ENCODE assay signal across 9 cellular contexts in the genomic region with DNA sequence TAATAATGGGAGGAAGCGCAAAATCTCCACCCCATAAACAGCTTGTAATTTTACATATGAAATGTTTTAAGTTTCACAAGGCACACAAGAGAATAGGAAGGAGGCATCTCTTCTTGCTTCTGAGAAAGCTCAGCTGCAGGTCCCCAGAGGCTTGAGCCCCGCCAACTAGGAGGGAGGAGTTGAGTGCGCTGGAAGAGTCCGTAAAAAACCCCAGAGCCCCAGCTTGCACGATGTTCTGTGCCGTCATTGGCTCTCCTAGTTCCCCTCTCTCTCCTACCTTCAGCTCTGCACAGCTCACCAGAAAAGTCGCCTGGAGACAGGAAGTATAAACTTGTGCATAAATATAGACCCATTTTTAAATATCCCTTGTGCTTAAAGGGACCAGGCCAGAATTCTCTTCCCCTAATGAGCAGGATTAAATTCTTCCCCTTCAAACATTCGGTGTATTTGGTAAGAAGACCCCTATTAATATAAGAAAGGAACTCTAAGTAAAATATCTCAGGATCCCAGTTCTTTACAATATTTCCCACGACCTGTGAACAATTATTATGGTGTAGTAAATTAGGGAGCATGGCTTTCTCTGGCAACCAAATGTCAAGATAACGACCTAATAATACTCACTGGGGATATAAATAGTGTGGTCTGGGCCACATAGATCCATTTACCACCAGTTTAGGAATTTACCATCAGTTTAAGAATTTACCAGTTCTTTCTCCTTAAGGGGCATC. TPM values are rescaled to one million over a fixed set of nuclear protein-coding genes. Genes with fewer than 3 reads are reported as not detected.
DNase-seq lines count a peak whose midpoint lies in the region; ATAC-seq and TF ChIP-seq lines count a peak whose summit lies in the region.
"Had no signal": no experiment of that assay in that cellular context is flagged by ENCODE, and none has a peak within 500 bp of the region (broad histone marks: within the 10 kb centered on the region; RNA-seq: fewer than 3 reads in every experiment).

No MANE protein-coding gene starts in this region.

- CTCF ChIA-PET in activated CD8-positive, alpha-beta T cell treated with anti-CD3 and anti-CD28 coated beads for 36 hours (lab: Charles Lee), result interaction anchor here (0.7 to 5.4 kb wide), 13 partner anchors 9 to 145 kb away, joined by 3 to 58 read pairs (median 6); a partner anchor contains a TSS

- H3K4me3 ChIP-seq in esophagus muscularis mucosa, result peak overlapping the region in 2 of 4 donors; percentile 2 to 4
- no peak overlapping the region for H3K4me3 ChIP-seq in ovary

- peaks cover 56% of the 10 kb centered on the region for H3K4me1 Mint-ChIP-seq in activated CD8-positive, alpha-beta T cell treated with anti-CD3 and anti-CD28 coated beads for 36 hours (ENCODE audit: low read depth)

- H3K36me3 Mint-ChIP-seq in activated CD8-positive, alpha-beta T cell treated with anti-CD3 and anti-CD28 coated beads for 36 hours (ENCODE audit: low read depth), result peaks cover 10% of the 10 kb centered on the region

- POLR2A ChIA-PET in activated CD8-positive, alpha-beta T cell treated with anti-CD3 and anti-CD28 coated beads for 36 hours (lab: Charles Lee), result interaction anchor here (1.0 to 8.9 kb wide), 3 partner anchors 12 to 60 kb away, joined by 3 to 102 read pairs (median 4); a partner anchor contains a TSS

- H3K27ac Mint-ChIP-seq in activated CD8-positive, alpha-beta T cell treated with anti-CD3 and anti-CD28 coated beads for 36 hours, result peak overlapping the region; percentile 86

- 14% methylated on average over 10 of the region's 10 CpGs for WGBS in esophagus muscularis mucosa
- 12 to 26% (median 15%) methylated on average over 10 of the region's 10 CpGs for WGBS in ovary, 3 donors

- H3K9me3 Mint-ChIP-seq in activated CD8-positive, alpha-beta T cell treated with anti-CD3 and anti-CD28 coated beads for 36 hours, result peaks cover 2% of the 10 kb centered on the region

- H3K36me3 ChIP-seq in esophagus muscularis mucosa (peaks cover 0 to 9% (median 4%) of the 10 kb centered on the region in 4 donors), ovary (no peaks in the 10 kb centered on the region)

- TF ChIP-seq EP300 in esophagus muscularis mucosa (IDR thresholded peaks at IDR 0.05) (no peak), ovary (IDR thresholded peaks at IDR 0.05) (no peak)

- ATAC-seq in GM21528 (IDR thresholded peaks at IDR 0.05; ENCODE audit: low FRiP score, unreplicated experiment), result peak; percentile 99
- peak; percentile 99 for ATAC-seq in activated CD8-positive, alpha-beta T cell treated with anti-CD3 and anti-CD28 coated beads for 36 hours

- in situ Hi-C loops in ACHN (cut with HindIII; ENCODE audit: low pct_ligation_motif_present, low pct_unique_long_range_greater_than_20kb, low sequenced_read_pairs), result no loop called here

- peak overlapping the region; percentile 52 for H3K4me3 Mint-ChIP-seq in activated CD8-positive, alpha-beta T cell treated with anti-CD3 and anti-CD28 coated beads for 36 hours

- TF ChIP-seq POLR2A in esophagus muscularis mucosa (IDR thresholded peaks at IDR 0.05; ENCODE audit: low read depth) (no peak), ovary (IDR thresholded peaks at IDR 0.05) (no peak)

- peak; percentile 64 for DNase-seq in EL
- peak; percentile 12 for DNase-seq in KG1 (lab: John Stamatoyannopoulos, UW)
- peak; percentile 90 for DNase-seq in activated CD8-positive, alpha-beta T cell treated with anti-CD3 and anti-CD28 coated beads for 36 hours
- DNase-seq in esophagus muscularis mucosa (ENCODE audit: extremely low spot score), result peak; percentile 95
- DNase-seq in ovary, result peak; percentile 68 to 84 (median 68)
- DNase-seq in ureter (ENCODE audit: low spot score), result peak; percentile 81
- no peak for DNase-seq in ACHN

- no peaks in the 10 kb centered on the region for H3K27me3 Mint-ChIP-seq in activated CD8-positive, alpha-beta T cell treated with anti-CD3 and anti-CD28 coated beads for 36 hours

- H3K4me1 ChIP-seq in esophagus muscularis mucosa, result peaks cover 50 to 58% (median 56%) of the 10 kb centered on the region in 4 donors
- H3K4me1 ChIP-seq in ovary (ENCODE audit: insufficient read depth), result peaks cover 6% of the 10 kb centered on the region

- H3K27me3 ChIP-seq in esophagus muscularis mucosa, result no peaks in the 10 kb centered on the region
- no peaks in the 10 kb centered on the region for H3K27me3 ChIP-seq in ovary

- TF ChIP-seq CTCF in activated CD8-positive, alpha-beta T cell treated with anti-CD3 and anti-CD28 coated beads for 36 hours (IDR thresholded peaks at IDR 0.05), result no peak
- TF ChIP-seq CTCF in esophagus muscularis mucosa (IDR thresholded peaks at IDR 0.05) (peak in 1 of 3 experiments; percentile 5), ovary (IDR thresholded peaks at IDR 0.05) (no peak)

- intact Hi-C loops in activated CD8-positive, alpha-beta T cell treated with anti-CD3 and anti-CD28 coated beads for 36 hours (cut with micrococcal nuclease), result loop anchor here (5.0 kb wide), 1 partner anchor 33 kb away; no protein-coding TSS in a partner anchor
- intact Hi-C loops in esophagus muscularis mucosa (cut with DNase I) (no loop called here), ovary (cut with DNase I) (no loop called here)

- H3K27ac ChIP-seq in esophagus muscularis mucosa (replicated peaks in 1 of 4) (peak overlapping the region; percentile 69 to 77 (median 76)), ovary (no peak overlapping the region)
- H3K27ac ChIP-seq: KMS-11 had no signal

- peaks cover 0 to 6% (median 0%) of the 10 kb centered on the region in 4 donors for H3K9me3 ChIP-seq in esophagus muscularis mucosa
- no peaks in the 10 kb centered on the region for H3K9me3 ChIP-seq in ovary

RNA-seq across cellular contexts. Expression of a gene that starts 13.7 kb away (rescaled TPM):
- 10 to 100 TPM; 28.4 to 32.6 TPM for total RNA-seq in activated CD8-positive, alpha-beta T cell treated with anti-CD3 and anti-CD28 coated beads for 36 hours
- total RNA-seq in esophagus muscularis mucosa (10 to 100 TPM; 14.1 to 56.0 (median 34.0) TPM), ovary (10 to 100 TPM in 4 of 7 donors, 1 to 10 TPM in 3; 4.1 to 17.8 (median 11.3) TPM), ureter (21.1 TPM)
- 10 to 100 TPM; 16.7 to 35.7 TPM for polyA plus RNA-seq in ovary

Comparison
In these comparisons a context has a peak if more than half of its experiments do, and no peak if none do; other contexts are left out.
1. H3K27ac ChIP-seq: peak in esophagus muscularis mucosa (4 of 4); none in ovary (0 of 2).